ENCODE assay signal across 36 cellular contexts in the genomic region with DNA sequence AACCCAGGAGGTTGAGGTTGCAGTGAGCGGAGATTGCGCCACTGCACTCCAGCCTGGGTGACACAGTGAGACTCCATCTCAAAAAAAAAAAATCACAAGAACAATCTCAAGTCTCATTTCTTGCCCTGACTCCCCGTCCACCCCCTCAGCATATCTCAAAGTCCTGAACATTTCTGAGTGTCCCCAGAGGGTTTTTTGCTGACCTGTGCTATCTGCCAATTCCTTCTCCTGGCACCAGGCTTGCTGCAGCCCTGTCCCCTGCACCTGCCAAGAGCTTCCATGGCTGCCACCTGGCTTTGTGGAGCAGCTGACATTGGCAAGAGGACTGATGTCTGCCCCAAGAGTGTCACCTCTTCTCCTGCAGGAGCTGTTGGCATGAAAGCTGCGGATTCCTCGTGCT. TPM values are rescaled to one million over a fixed set of nuclear protein-coding genes. Genes with fewer than 3 reads are reported as not detected.
"Had no signal": no experiment of that assay in that cellular context is flagged by ENCODE, and none has a peak within 500 bp of the region (broad histone marks: within the 10 kb centered on the region; RNA-seq: fewer than 3 reads in every experiment).

No MANE protein-coding gene starts in this region.

- DNase-seq: Karpas-422, MM.1S, MV-4-11, NCI-H1092, NCI-H1105, NCI-H1417 treated with DMSO at 0.1 percent for 48 hours, NCI-H1436 treated with DMSO at 0.1 percent for 48 hours, NCI-H1694 treated with DMSO at 0.1 percent for 48 hours, NCI-H187 treated with DMSO at 0.1 percent for 48 hours, NCI-H2029, NCI-H2081, NCI-H2171 treated with DMSO at 0.1 percent for 48 hours, NCI-H2227 treated with DMSO at 0.1 percent for 48 hours, NCI-H345, NCI-H446, NCI-H510A treated with DMSO at 0.1 percent for 48 hours, NCI-H524 treated with DMSO at 0.1 percent for 48 hours, NCI-H526 treated with DMSO at 0.1 percent for 48 hours, NCI-H774, PC-9, SHP77, SIG-M5, SJCRH30 had no signal

- H3K27ac ChIP-seq: KMS-11, PC-9, RWPE1, SJCRH30, SK-N-MC had no signal

- H3K4me1 ChIP-seq: SJCRH30 had no signal

- H2AFZ ChIP-seq: PC-9 had no signal

- H3K9ac ChIP-seq: KMS-11 had no signal

- ATAC-seq: Panc1, Right ventricle myocardium inferior, SK-N-SH treated with all-trans-retinoic acid at 6 μM for 48 hours had no signal

- H3K4me3 ChIP-seq: PC-9, SJCRH30, SK-N-MC had no signal

- H3K36me3 ChIP-seq: SJCRH30 had no signal

- H3K9me3 ChIP-seq: SJCRH30 had no signal

- FAIRE-seq: RCC 7860 had no signal

- H3K4me2 ChIP-seq: KMS-11, PC-9 had no signal

RNA-seq across cellular contexts. Expression of a gene that starts 54.9 kb away (rescaled TPM):
- total RNA-seq: LHCN-M2, MCF 10A, NCI-H460, OCI-LY7, PC-9, RPMI7951, SK-MEL-5 had no signal
